Comparison of ENCODE assay signal across 20 cellular contexts in genomic region chr5:159514229-159514822, GRCh38.
"Had no signal": no experiment of that assay in that cellular context is flagged by ENCODE, and none has a peak within 500 bp of the region (broad histone marks: within the 10 kb centered on the region; RNA-seq: fewer than 3 reads in every experiment).

No MANE protein-coding gene starts in this region.

- H3K4me3 ChIP-seq: body of pancreas, coronary artery, gastroesophageal sphincter, heart left ventricle, prostate gland, right atrium auricular region, skin epidermis, stomach, testis, upper lobe of left lung had no signal

- H3K27ac ChIP-seq: body of pancreas, coronary artery, gastroesophageal sphincter, heart left ventricle, prostate gland, right atrium auricular region, skin epidermis, stomach, testis, upper lobe of left lung had no signal

- H3K36me3 Mint-ChIP-seq: activated CD4-positive, alpha-beta memory T cell treated with anti-CD3 and anti-CD28 coated beads for 36 hours; activated CD8-positive, alpha-beta memory T cell treated with anti-CD3 and anti-CD28 coated beads, Interleukin-2, amount 10 ng/mL, durations not matched to agents 7 days and 5 days; activated naive CD8-positive, alpha-beta T cell had no signal

- H3K9me3 ChIP-seq: body of pancreas, gastroesophageal sphincter, heart left ventricle, prostate gland, right atrium auricular region, stomach, testis, upper lobe of left lung had no signal

- DNase-seq: activated CD4-positive, alpha-beta memory T cell treated with anti-CD3 and anti-CD28 coated beads for 36 hours; activated CD4-positive, alpha-beta T cell treated with anti-CD3 and anti-CD28 coated beads for 36 hours; activated CD8-positive, alpha-beta memory T cell treated with anti-CD3 and anti-CD28 coated beads, Interleukin-2, amount 10 ng/mL, durations not matched to agents 7 days and 5 days; amygdala; caudate nucleus; heart left ventricle; immature natural killer cell; mammary epithelial cell; stimulated activated CD4-positive, alpha-beta T cell treated with anti-CD3 and anti-CD28 coated beads, Interleukin-4, amount 100 ng/mL, for 1 hour; stomach; testis; upper lobe of left lung had no signal

- H3K36me3 ChIP-seq: gastroesophageal sphincter, heart left ventricle, prostate gland, right atrium auricular region, stomach, upper lobe of left lung had no signal

- H3K27me3 ChIP-seq: body of pancreas, heart left ventricle, right atrium auricular region, testis, upper lobe of left lung had no signal

- H3K4me1 ChIP-seq: body of pancreas, gastroesophageal sphincter had no signal

- H3K9me3 Mint-ChIP-seq: activated CD4-positive, alpha-beta memory T cell treated with anti-CD3 and anti-CD28 coated beads for 36 hours had no signal

- H3K4me3 Mint-ChIP-seq: activated CD4-positive, alpha-beta memory T cell treated with anti-CD3 and anti-CD28 coated beads for 36 hours; activated CD4-positive, alpha-beta T cell treated with anti-CD3 and anti-CD28 coated beads for 36 hours; activated CD8-positive, alpha-beta memory T cell treated with anti-CD3 and anti-CD28 coated beads, Interleukin-2, amount 10 ng/mL, durations not matched to agents 7 days and 5 days; activated naive CD8-positive, alpha-beta T cell; immature natural killer cell had no signal

- H3K27ac Mint-ChIP-seq: activated CD4-positive, alpha-beta memory T cell treated with anti-CD3 and anti-CD28 coated beads for 36 hours; activated CD4-positive, alpha-beta T cell treated with anti-CD3 and anti-CD28 coated beads for 36 hours; activated CD8-positive, alpha-beta memory T cell treated with anti-CD3 and anti-CD28 coated beads, Interleukin-2, amount 10 ng/mL, durations not matched to agents 7 days and 5 days; immature natural killer cell had no signal

- ATAC-seq: activated CD8-positive, alpha-beta memory T cell treated with anti-CD3 and anti-CD28 coated beads, Interleukin-2, amount 10 ng/mL, durations not matched to agents 7 days and 5 days; body of pancreas; gastroesophageal sphincter; heart left ventricle; left lobe of liver had no signal
